ENCODE assay signal across 8 cellular contexts in genomic region chr3:12840591-12841084, GRCh38.
A peak's percentile ranks its signal among the peaks of the same experiment; 100 is the strongest.
DNase-seq lines count a peak whose midpoint lies in the region; ATAC-seq and TF ChIP-seq lines count a peak whose summit lies in the region.

No MANE protein-coding gene starts in this region.

- no peak for TF ChIP-seq CTCF in cardiac fibroblast (IDR thresholded peaks at IDR 0.05; ENCODE audit: low read depth, low read length)

- no peaks in the 10 kb centered on the region for H3K27me3 ChIP-seq in mucosa of rectum (ENCODE audit: control insufficient read depth in 2 of 2, insufficient read depth in 2 of 2, low read length in 2 of 2)

- H3K36me3 ChIP-seq in mucosa of rectum (ENCODE audit: control insufficient read depth in 2 of 2, insufficient read depth in 2 of 2, low read length in 2 of 2): peaks cover 41 to 42% of the 10 kb centered on the region in 2 donors

- peak overlapping the region; percentile 75 to 96 for H3K4me3 ChIP-seq in cardiac fibroblast (replicated peaks in 1 of 2; ENCODE audit: low read depth in 2 of 2, low read length in 2 of 2)
- peak overlapping the region; percentile 97 to 98 for H3K4me3 ChIP-seq in mucosa of rectum (ENCODE audit: low read length in 2 of 2)

- DNase-seq in cardiac fibroblast (ENCODE audit: low read depth in 2 of 2) (peak in 1 of 2 donors; percentile 38), AML-193 (lab: John Stamatoyannopoulos, UW) (no peak), NCI-H446 treated with DMSO at 0.1 percent for 48 hours (lab: John Stamatoyannopoulos, UW) (no peak), AG08395 (ENCODE audit: low spot score) (no peak)
- no peak for DNase-seq in central memory CD4-positive, alpha-beta T cell

- H3K27ac ChIP-seq in mucosa of rectum (ENCODE audit: low read depth in 2 of 2, low read length in 2 of 2): peak overlapping the region; percentile 86

- H3K9me3 ChIP-seq in mucosa of rectum (ENCODE audit: control insufficient read depth in 2 of 2, low read length in 2 of 2): no peaks in the 10 kb centered on the region

- ATAC-seq in GM18498 (IDR thresholded peaks at IDR 0.05; ENCODE audit: unreplicated experiment) (peak; percentile 12), HG03521 (IDR thresholded peaks at IDR 0.05; ENCODE audit: unreplicated experiment) (peak; percentile 12)

- peak overlapping the region; percentile 82 to 97 for H3K9ac ChIP-seq in mucosa of rectum (ENCODE audit: low read depth in 1 of 2, low read length in 2 of 2)

- peaks cover 15 to 19% of the 10 kb centered on the region in 2 donors for H3K4me1 ChIP-seq in mucosa of rectum (ENCODE audit: control insufficient read depth in 2 of 2, insufficient read depth in 2 of 2, low read length in 2 of 2)
